ENCODE assay signal across 31 cellular contexts in genomic region chr3:24033818-24034217, GRCh38.
DNase-seq lines count a peak whose midpoint lies in the region; ATAC-seq, FAIRE-seq and TF ChIP-seq lines count a peak whose summit lies in the region.
"Had no signal": no experiment of that assay in that cellular context is flagged by ENCODE, and none has a peak within 500 bp of the region (broad histone marks: within the 10 kb centered on the region; RNA-seq: fewer than 3 reads in every experiment).

No MANE protein-coding gene starts in this region.

- TF ChIP-seq CTCF in HEK293 (tag by site-specific recombination; IDR thresholded peaks at IDR 0.05) (no peak), K562 (IDR thresholded peaks at IDR 0.05 in 2 of 3, conservative IDR thresholded peaks at IDR 0.05 in 1 of 3; ENCODE audit: insufficient read depth in 2 of 3, low read depth in 1 of 3, low read length in 3 of 3) (no peak)

- TF ChIP-seq RAD21 in K562 (CRISPR knock-in tag; conservative IDR thresholded peaks at IDR 0.05 in 1 of 2, IDR thresholded peaks at IDR 0.05 in 1 of 2) = no peak

- TF ChIP-seq EP300 in K562 (IDR thresholded peaks at IDR 0.05; ENCODE audit: low read length) = no peak

- ATAC-seq in K562 = no peak
- ATAC-seq: A549; CD8-positive, alpha-beta T cell had no signal

- POLR2A ChIA-PET in HEK293 (lab: Yijun Ruan, JAX) = no interaction called here
- POLR2A ChIA-PET in K562 (lab: Yijun Ruan, JAX) = no interaction called here

- no peaks in the 10 kb centered on the region for H3K9me1 ChIP-seq in K562 (ENCODE audit: control insufficient read depth, insufficient read depth, low read length)

- FAIRE-seq in K562 (lab: Jason Lieb, UNC) = no peak
- FAIRE-seq: A204.1, A549, D721Med had no signal

- intact Hi-C loops in K562 (cut with micrococcal nuclease) = no loop called here

- CTCF ChIA-PET in HEK293 (lab: Yijun Ruan, JAX) (no interaction called here), K562 (lab: Yijun Ruan, JAX; ENCODE audit: low intra/inter-chr PET ratio) (no interaction called here)

- no peak overlapping the region for H3K4me3 ChIP-seq in HEK293 (ENCODE audit: low read depth, low read length)
- no peak overlapping the region for H3K4me3 ChIP-seq in K562
- no peak overlapping the region for H3K4me3 ChIP-seq in MG63
- H3K4me3 ChIP-seq: A549; BLaER1; BLaER1 treated with 17β-estradiol and CSF1 and Interleukin-3, amounts not matched to agents 10 nM and 100 nM had no signal

- no peak overlapping the region for H3K9ac ChIP-seq in K562 (ENCODE audit: insufficient read depth in 1 of 2, low read depth in 2 of 2, low read length in 2 of 2)
- H3K9ac ChIP-seq: BLaER1; BLaER1 treated with 17β-estradiol and CSF1 and Interleukin-3, amounts not matched to agents 10 nM and 100 nM had no signal

- in situ Hi-C loops in K562 (cut with MboI) = loop anchor here (25.0 kb wide), 1 partner anchor 822 kb away; the partner anchor contains the start of gene UBE2E2

- 0% methylated on average over 2 of the region's 2 CpGs for WGBS in K562 (ENCODE audit: insufficient coverage, low coverage, missing lambda C conversion rate)

- H3K4me1 ChIP-seq in HEK293 (ENCODE audit: control insufficient read depth, insufficient read depth, low read length) (no peaks in the 10 kb centered on the region), K562 (replicated peaks in 1 of 2; ENCODE audit: control insufficient read depth in 2 of 2, insufficient read depth in 2 of 2, low read length in 2 of 2) (no peaks in the 10 kb centered on the region)
- H3K4me1 ChIP-seq: A549, BE2C, Caco-2 had no signal

- DNase-seq in K562 (ENCODE audit: extremely low read depth in 1 of 4, low spot score in 3 of 4) (no peak), NCI-H1436 treated with DMSO at 0.1 percent for 48 hours (lab: John Stamatoyannopoulos, UW) (no peak), MG63 (no peak)
- DNase-seq: 8988T; ACHN; AML-193; BE2C; C1 segment of cervical spinal cord; Caco-2; Calu3; CD4-positive, alpha-beta memory T cell; CD4-positive, alpha-beta T cell; CD4-positive, CD25-positive, alpha-beta regulatory T cell; CD8-positive, alpha-beta memory T cell; CD8-positive, alpha-beta T cell; COR-L47; DMS 273 treated with DMSO at 0.1 percent for 48 hours; DMS153; DMS53; DMS79; DMS79 treated with DMSO at 0.1 percent for 48 hours; DND-41; EL had no signal

- no peak overlapping the region for H2AFZ ChIP-seq in K562 (ENCODE audit: low read depth, low read length)

- H3K27ac ChIP-seq in HEK293 (ENCODE audit: extremely low read depth, low read depth, low read length) = no peak overlapping the region
- no peak overlapping the region for H3K27ac ChIP-seq in K562 (ENCODE audit: extremely low read depth, low read depth, low read length)
- H3K27ac ChIP-seq: 22Rv1; A549; BLaER1; BLaER1 treated with 17β-estradiol and CSF1 and Interleukin-3, amounts not matched to agents 10 nM and 100 nM; C4-2B had no signal

- no peak overlapping the region for H3K4me2 ChIP-seq in K562 (ENCODE audit: insufficient read depth, low read length)
- H3K4me2 ChIP-seq: A549; BLaER1; BLaER1 treated with 17β-estradiol and CSF1 and Interleukin-3, amounts not matched to agents 10 nM and 100 nM had no signal

- TF ChIP-seq POLR2A in K562 (conservative IDR thresholded peaks at IDR 0.05) = no peak

- BruUV-seq in K562 (replicated peaks; lab: Mats Ljungman, UMichigan) = no TSS peak

- H3K36me3 ChIP-seq in HEK293 (ENCODE audit: control insufficient read depth in 2 of 2, insufficient read depth in 1 of 2, low read length in 2 of 2) (no peaks in the 10 kb centered on the region), K562 (ENCODE audit: control insufficient read depth, insufficient read depth, low read length) (no peaks in the 10 kb centered on the region), MG63 (no peaks in the 10 kb centered on the region)
- H3K36me3 ChIP-seq: BE2C; BLaER1; BLaER1 treated with 17β-estradiol and CSF1 and Interleukin-3, amounts not matched to agents 10 nM and 100 nM had no signal

- H3K9me3 ChIP-seq in HEK293 (ENCODE audit: control insufficient read depth, insufficient read depth, low read depth, low read length) = no peaks in the 10 kb centered on the region
- no peaks in the 10 kb centered on the region for H3K9me3 ChIP-seq in K562 (replicated peaks; ENCODE audit: control insufficient read depth, insufficient read depth, low read depth, low read length)
- H3K9me3 ChIP-seq in MG63 = no peaks in the 10 kb centered on the region
- H3K9me3 ChIP-seq: BE2C, BLaER1, Caco-2 had no signal

- H4K20me1 ChIP-seq in K562 (replicated peaks; ENCODE audit: control insufficient read depth, insufficient read depth, low read length) = no peaks in the 10 kb centered on the region
- H4K20me1 ChIP-seq: BLaER1; BLaER1 treated with 17β-estradiol and CSF1 and Interleukin-3, amounts not matched to agents 10 nM and 100 nM had no signal

- H3K79me2 ChIP-seq in K562 (ENCODE audit: control insufficient read depth, insufficient read depth, low read length) = no peaks in the 10 kb centered on the region

- H3K27me3 ChIP-seq in K562 (ENCODE audit: control insufficient read depth in 2 of 2, insufficient read depth in 2 of 2, low read length in 2 of 2) (no peaks in the 10 kb centered on the region; a peak in 2 of 5 replicates), MG63 (no peaks in the 10 kb centered on the region)
- H3K27me3 ChIP-seq: BE2C; BLaER1; BLaER1 treated with 17β-estradiol and CSF1 and Interleukin-3, amounts not matched to agents 10 nM and 100 nM had no signal

TF ChIP-seq in HEK293, 187 proteins besides CTCF, POLR2A, EP300 and RAD21:
- no peak for TF ChIP-seq ZNF341 (tag by site-specific recombination; IDR thresholded peaks at IDR 0.05; ENCODE audit: low read depth)
- peak; percentile 72 for TF ChIP-seq ZNF146 (tag by site-specific recombination; IDR thresholded peaks at IDR 0.05)
- no peak for TF ChIP-seq ELK4 (IDR thresholded peaks at IDR 0.05; ENCODE audit: borderline replicate concordance, low read depth, low read length)

TF ChIP-seq in K562, 482 proteins besides CTCF, POLR2A, EP300 and RAD21:
- TF ChIP-seq RBM25 (IDR thresholded peaks at IDR 0.05; ENCODE audit: low read depth, low read length, severe bottlenecking) (peak; percentile 76), POLR2B (IDR thresholded peaks at IDR 0.05; ENCODE audit: low read depth, partially characterized antibody) (no peak), SRF (CRISPR knock-in tag; IDR thresholded peaks at IDR 0.05) (no peak), MCM2 (IDR thresholded peaks at IDR 0.05; ENCODE audit: low read depth) (no peak), ZNF146 (CRISPR knock-in tag; IDR thresholded peaks at IDR 0.05; ENCODE audit: unreplicated experiment) (peak; percentile 62), ARHGAP35 (IDR thresholded peaks at IDR 0.05; ENCODE audit: partially characterized antibody) (no peak), NCOA4 (IDR thresholded peaks at IDR 0.05; ENCODE audit: partially characterized antibody) (no peak), ZNF589 (CRISPR knock-in tag; IDR thresholded peaks at IDR 0.05; ENCODE audit: low read depth) (no peak), HMG20A (CRISPR knock-in tag; conservative IDR thresholded peaks at IDR 0.05) (no peak)

Comparison
In these comparisons a context has a peak if more than half of its experiments do, and no peak if none do; other contexts are left out.
1. Of the 44 proteins assayed by ChIP-seq in both K562 and HEK293: peak only in K562: none; only in HEK293: none; in both: ZNF146; in neither: 43.